ENCODE assay signal across 1 cellular context in genomic region chr20:57390604-57391438, GRCh38.
A peak's percentile ranks its signal among the peaks of the same experiment; 100 is the strongest.
TF ChIP-seq lines count a peak whose summit lies in the region.

Gene RBM38, plus strand, starts transcription at chr20:57391396. Its CDS starts 186 bp downstream, at chr20:57391582.

TF ChIP-seq in K562, 482 proteins besides CTCF, POLR2A, EP300 and RAD21 (continued from another document and continues in another):
- no peak for TF ChIP-seq FOXP4 (CRISPR knock-in tag; IDR thresholded peaks at IDR 0.05; ENCODE audit: borderline replicate concordance)
- no peak for TF ChIP-seq ZNF695 (CRISPR knock-in tag; IDR thresholded peaks at IDR 0.05)
- TF ChIP-seq XRCC4 (IDR thresholded peaks at IDR 0.05; ENCODE audit: extremely low read depth, insufficient read depth, insufficient read length): no peak
- no peak for TF ChIP-seq RAD51 (IDR thresholded peaks at IDR 0.05; ENCODE audit: borderline replicate concordance, low read depth)
- no peak for TF ChIP-seq NFXL1 (CRISPR knock-in tag; IDR thresholded peaks at IDR 0.05)
- no peak for TF ChIP-seq BDP1 (IDR thresholded peaks at IDR 0.05; ENCODE audit: insufficient read depth, insufficient read length)
- TF ChIP-seq ZNF175 (CRISPR knock-in tag; IDR thresholded peaks at IDR 0.05; ENCODE audit: low read depth): no peak
- no peak for TF ChIP-seq HNRNPUL1 (IDR thresholded peaks at IDR 0.05; ENCODE audit: low read length)
- TF ChIP-seq POLR2G (IDR thresholded peaks at IDR 0.05; ENCODE audit: low read depth, low read length): peak; percentile 71
- no peak for TF ChIP-seq FOXJ3 (CRISPR knock-in tag; IDR thresholded peaks at IDR 0.05)
- TF ChIP-seq GMEB1 (CRISPR knock-in tag; IDR thresholded peaks at IDR 0.05): peak; percentile 49
- TF ChIP-seq MTF1 (CRISPR knock-in tag; IDR thresholded peaks at IDR 0.05; ENCODE audit: borderline replicate concordance): no peak
- TF ChIP-seq ZNF217 (CRISPR knock-in tag; IDR thresholded peaks at IDR 0.05): no peak
- no peak for TF ChIP-seq CREB5 (CRISPR knock-in tag; IDR thresholded peaks at IDR 0.05)
- TF ChIP-seq CEBPZ (IDR thresholded peaks at IDR 0.05; ENCODE audit: borderline replicate concordance, low read depth, low read length): no peak
- no peak for TF ChIP-seq DACH1 (IDR thresholded peaks at IDR 0.05; ENCODE audit: partially characterized antibody)
- no peak for TF ChIP-seq ZNF224 (CRISPR knock-in tag; IDR thresholded peaks at IDR 0.05)
- TF ChIP-seq KAT2B (IDR thresholded peaks at IDR 0.05; ENCODE audit: low read depth, low read length): no peak
- no peak; a peak in 1 of 4 replicates for TF ChIP-seq ZNF639 (CRISPR knock-in tag; conservative IDR thresholded peaks at IDR 0.05 in 1 of 2, IDR thresholded peaks at IDR 0.05 in 1 of 2)
- TF ChIP-seq HDAC8 (tag; IDR thresholded peaks at IDR 0.05): no peak
- TF ChIP-seq BRD4 (IDR thresholded peaks at IDR 0.05): no peak
- no peak for TF ChIP-seq ELK3 (CRISPR knock-in tag; IDR thresholded peaks at IDR 0.05)
- TF ChIP-seq ARID1B (IDR thresholded peaks at IDR 0.05): 0 out of 2 replicates have a peak, but pooled peaks have one; percentile 31
- TF ChIP-seq ZNF23 (CRISPR knock-in tag; IDR thresholded peaks at IDR 0.05): no peak
- TF ChIP-seq ZBTB12 (CRISPR knock-in tag; IDR thresholded peaks at IDR 0.05): no peak
- TF ChIP-seq SIRT6 (IDR thresholded peaks at IDR 0.05; ENCODE audit: low read depth, low read length): no peak
- 0 out of 2 replicates have a peak, but pooled peaks have one; percentile 32 for TF ChIP-seq E2F3 (CRISPR knock-in tag; IDR thresholded peaks at IDR 0.05)
- peak; percentile 69 to 83 for TF ChIP-seq MNT (conservative IDR thresholded peaks at IDR 0.05)
- no peak for TF ChIP-seq PPARD (CRISPR knock-in tag; IDR thresholded peaks at IDR 0.05)
- peak; percentile 76 for TF ChIP-seq ZNF592 (IDR thresholded peaks at IDR 0.05)
- no peak for TF ChIP-seq RFX5 (IDR thresholded peaks at IDR 0.05; ENCODE audit: low read depth, low read length)
- TF ChIP-seq MYBL2 (IDR thresholded peaks at IDR 0.05; ENCODE audit: low read depth): no peak
- no peak for TF ChIP-seq MYBL2 (CRISPR knock-in tag; IDR thresholded peaks at IDR 0.05; ENCODE audit: borderline replicate concordance)
- TF ChIP-seq ZNF324 (CRISPR knock-in tag; IDR thresholded peaks at IDR 0.05): no peak
- no peak for TF ChIP-seq HLTF (IDR thresholded peaks at IDR 0.05)
